1 cellular context compared by ENCODE assay signal in genomic region chr1:246726255-246726679, GRCh38.
A peak's percentile ranks its signal among the peaks of the same experiment; 100 is the strongest.
TF ChIP-seq lines count a peak whose summit lies in the region.

No MANE protein-coding gene starts in this region.

TF ChIP-seq in K562, 482 proteins besides CTCF, POLR2A, EP300 and RAD21 (continues in another document):
- TF ChIP-seq, protein P1, sequence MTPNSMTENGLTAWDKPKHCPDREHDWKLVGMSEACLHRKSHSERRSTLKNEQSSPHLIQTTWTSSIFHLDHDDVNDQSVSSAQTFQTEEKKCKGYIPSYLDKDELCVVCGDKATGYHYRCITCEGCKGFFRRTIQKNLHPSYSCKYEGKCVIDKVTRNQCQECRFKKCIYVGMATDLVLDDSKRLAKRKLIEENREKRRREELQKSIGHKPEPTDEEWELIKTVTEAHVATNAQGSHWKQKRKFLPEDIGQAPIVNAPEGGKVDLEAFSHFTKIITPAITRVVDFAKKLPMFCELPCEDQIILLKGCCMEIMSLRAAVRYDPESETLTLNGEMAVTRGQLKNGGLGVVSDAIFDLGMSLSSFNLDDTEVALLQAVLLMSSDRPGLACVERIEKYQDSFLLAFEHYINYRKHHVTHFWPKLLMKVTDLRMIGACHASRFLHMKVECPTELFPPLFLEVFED (CRISPR knock-in tag; conservative IDR thresholded peaks at IDR 0.05): no peak
- TF ChIP-seq PHF20 (IDR thresholded peaks at IDR 0.05; ENCODE audit: partially characterized antibody): no peak
- no peak for TF ChIP-seq JUND (IDR thresholded peaks at IDR 0.05; ENCODE audit: borderline replicate concordance, low read depth, low read length)
- no peak for TF ChIP-seq JUND (tag; IDR thresholded peaks at IDR 0.05; ENCODE audit: borderline replicate concordance, low read depth, low read length)
- TF ChIP-seq ZNF280A (IDR thresholded peaks at IDR 0.05; ENCODE audit: low read depth, partially characterized antibody): no peak
- no peak for TF ChIP-seq ZNF445 (CRISPR knock-in tag; IDR thresholded peaks at IDR 0.05; ENCODE audit: low read depth)
- no peak for TF ChIP-seq KDM4B (IDR thresholded peaks at IDR 0.05; ENCODE audit: borderline replicate concordance in 2 of 2, low read depth in 1 of 2)
- TF ChIP-seq GABPB1 (CRISPR knock-in tag; IDR thresholded peaks at IDR 0.05): no peak
- no peak for TF ChIP-seq ZNF695 (CRISPR knock-in tag; IDR thresholded peaks at IDR 0.05)
- TF ChIP-seq PTTG1 (tag; IDR thresholded peaks at IDR 0.05; ENCODE audit: low read depth): no peak
- no peak for TF ChIP-seq BCLAF1 (IDR thresholded peaks at IDR 0.05; ENCODE audit: borderline replicate concordance in 1 of 2, control insufficient read depth in 1 of 2, low read depth in 2 of 2, low read length in 1 of 2)
- TF ChIP-seq EWSR1 (IDR thresholded peaks at IDR 0.05; ENCODE audit: borderline replicate concordance, low read depth, partially characterized antibody): no peak
- peak in 1 of 2 experiments; percentile 30; a peak in 1 of 4 replicates for TF ChIP-seq FOXA3 (CRISPR knock-in tag; conservative IDR thresholded peaks at IDR 0.05 in 1 of 2, IDR thresholded peaks at IDR 0.05 in 1 of 2)
- TF ChIP-seq MTA3 (IDR thresholded peaks at IDR 0.05; ENCODE audit: borderline replicate concordance): no peak
- no peak for TF ChIP-seq PHF21A (IDR thresholded peaks at IDR 0.05; ENCODE audit: borderline replicate concordance, low read depth)
- TF ChIP-seq, protein P2, sequence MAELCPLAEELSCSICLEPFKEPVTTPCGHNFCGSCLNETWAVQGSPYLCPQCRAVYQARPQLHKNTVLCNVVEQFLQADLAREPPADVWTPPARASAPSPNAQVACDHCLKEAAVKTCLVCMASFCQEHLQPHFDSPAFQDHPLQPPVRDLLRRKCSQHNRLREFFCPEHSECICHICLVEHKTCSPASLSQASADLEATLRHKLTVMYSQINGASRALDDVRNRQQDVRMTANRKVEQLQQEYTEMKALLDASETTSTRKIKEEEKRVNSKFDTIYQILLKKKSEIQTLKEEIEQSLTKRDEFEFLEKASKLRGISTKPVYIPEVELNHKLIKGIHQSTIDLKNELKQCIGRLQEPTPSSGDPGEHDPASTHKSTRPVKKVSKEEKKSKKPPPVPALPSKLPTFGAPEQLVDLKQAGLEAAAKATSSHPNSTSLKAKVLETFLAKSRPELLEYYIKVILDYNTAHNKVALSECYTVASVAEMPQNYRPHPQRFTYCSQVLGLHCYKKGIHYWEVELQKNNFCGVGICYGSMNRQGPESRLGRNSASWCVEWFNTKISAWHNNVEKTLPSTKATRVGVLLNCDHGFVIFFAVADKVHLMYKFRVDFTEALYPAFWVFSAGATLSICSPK (IDR thresholded peaks at IDR 0.05; ENCODE audit: borderline replicate concordance): no peak
- no peak for TF ChIP-seq PHB (CRISPR knock-in tag; IDR thresholded peaks at IDR 0.05)
- 0 out of 4 replicates have a peak, but pooled peaks have one; percentile 6 to 21 for TF ChIP-seq KDM1A (IDR thresholded peaks at IDR 0.05)
- TF ChIP-seq ERF (CRISPR knock-in tag; IDR thresholded peaks at IDR 0.05): no peak
- no peak for TF ChIP-seq ZKSCAN8 (CRISPR knock-in tag; IDR thresholded peaks at IDR 0.05)
- TF ChIP-seq ZFPM2 (CRISPR knock-in tag; IDR thresholded peaks at IDR 0.05): no peak
- TF ChIP-seq TCF3 (CRISPR knock-in tag; IDR thresholded peaks at IDR 0.05): no peak
- TF ChIP-seq TRIM24 (IDR thresholded peaks at IDR 0.05): peak in 1 of 2 experiments; percentile 39; a peak in 1 of 4 replicates
- no peak for TF ChIP-seq SAP30 (IDR thresholded peaks at IDR 0.05; ENCODE audit: borderline replicate concordance, insufficient read depth, low read depth, low read length, poor library complexity, severe bottlenecking)
- no peak for TF ChIP-seq ZBTB43 (CRISPR knock-in tag; IDR thresholded peaks at IDR 0.05)
- TF ChIP-seq, protein P3, sequence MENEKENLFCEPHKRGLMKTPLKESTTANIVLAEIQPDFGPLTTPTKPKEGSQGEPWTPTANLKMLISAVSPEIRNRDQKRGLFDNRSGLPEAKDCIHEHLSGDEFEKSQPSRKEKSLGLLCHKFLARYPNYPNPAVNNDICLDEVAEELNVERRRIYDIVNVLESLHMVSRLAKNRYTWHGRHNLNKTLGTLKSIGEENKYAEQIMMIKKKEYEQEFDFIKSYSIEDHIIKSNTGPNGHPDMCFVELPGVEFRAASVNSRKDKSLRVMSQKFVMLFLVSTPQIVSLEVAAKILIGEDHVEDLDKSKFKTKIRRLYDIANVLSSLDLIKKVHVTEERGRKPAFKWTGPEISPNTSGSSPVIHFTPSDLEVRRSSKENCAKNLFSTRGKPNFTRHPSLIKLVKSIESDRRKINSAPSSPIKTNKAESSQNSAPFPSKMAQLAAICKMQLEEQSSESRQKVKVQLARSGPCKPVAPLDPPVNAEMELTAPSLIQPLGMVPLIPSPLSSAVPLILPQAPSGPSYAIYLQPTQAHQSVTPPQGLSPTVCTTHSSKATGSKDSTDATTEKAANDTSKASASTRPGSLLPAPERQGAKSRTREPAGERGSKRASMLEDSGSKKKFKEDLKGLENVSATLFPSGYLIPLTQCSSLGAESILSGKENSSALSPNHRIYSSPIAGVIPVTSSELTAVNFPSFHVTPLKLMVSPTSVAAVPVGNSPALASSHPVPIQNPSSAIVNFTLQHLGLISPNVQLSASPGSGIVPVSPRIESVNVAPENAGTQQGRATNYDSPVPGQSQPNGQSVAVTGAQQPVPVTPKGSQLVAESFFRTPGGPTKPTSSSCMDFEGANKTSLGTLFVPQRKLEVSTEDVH (IDR thresholded peaks at IDR 0.05; ENCODE audit: low read depth, partially characterized antibody): no peak
- no peak for TF ChIP-seq HMG20A (CRISPR knock-in tag; conservative IDR thresholded peaks at IDR 0.05)
- no peak for TF ChIP-seq MIER1 (IDR thresholded peaks at IDR 0.05; ENCODE audit: low read depth)
- TF ChIP-seq NFATC3 (IDR thresholded peaks at IDR 0.05): no peak
- TF ChIP-seq, protein P4, sequence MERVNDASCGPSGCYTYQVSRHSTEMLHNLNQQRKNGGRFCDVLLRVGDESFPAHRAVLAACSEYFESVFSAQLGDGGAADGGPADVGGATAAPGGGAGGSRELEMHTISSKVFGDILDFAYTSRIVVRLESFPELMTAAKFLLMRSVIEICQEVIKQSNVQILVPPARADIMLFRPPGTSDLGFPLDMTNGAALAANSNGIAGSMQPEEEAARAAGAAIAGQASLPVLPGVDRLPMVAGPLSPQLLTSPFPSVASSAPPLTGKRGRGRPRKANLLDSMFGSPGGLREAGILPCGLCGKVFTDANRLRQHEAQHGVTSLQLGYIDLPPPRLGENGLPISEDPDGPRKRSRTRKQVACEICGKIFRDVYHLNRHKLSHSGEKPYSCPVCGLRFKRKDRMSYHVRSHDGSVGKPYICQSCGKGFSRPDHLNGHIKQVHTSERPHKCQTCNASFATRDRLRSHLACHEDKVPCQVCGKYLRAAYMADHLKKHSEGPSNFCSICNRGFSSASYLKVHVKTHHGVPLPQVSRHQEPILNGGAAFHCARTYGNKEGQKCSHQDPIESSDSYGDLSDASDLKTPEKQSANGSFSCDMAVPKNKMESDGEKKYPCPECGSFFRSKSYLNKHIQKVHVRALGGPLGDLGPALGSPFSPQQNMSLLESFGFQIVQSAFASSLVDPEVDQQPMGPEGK (CRISPR knock-in tag; IDR thresholded peaks at IDR 0.05; ENCODE audit: borderline replicate concordance): no peak
- TF ChIP-seq, protein P5, sequence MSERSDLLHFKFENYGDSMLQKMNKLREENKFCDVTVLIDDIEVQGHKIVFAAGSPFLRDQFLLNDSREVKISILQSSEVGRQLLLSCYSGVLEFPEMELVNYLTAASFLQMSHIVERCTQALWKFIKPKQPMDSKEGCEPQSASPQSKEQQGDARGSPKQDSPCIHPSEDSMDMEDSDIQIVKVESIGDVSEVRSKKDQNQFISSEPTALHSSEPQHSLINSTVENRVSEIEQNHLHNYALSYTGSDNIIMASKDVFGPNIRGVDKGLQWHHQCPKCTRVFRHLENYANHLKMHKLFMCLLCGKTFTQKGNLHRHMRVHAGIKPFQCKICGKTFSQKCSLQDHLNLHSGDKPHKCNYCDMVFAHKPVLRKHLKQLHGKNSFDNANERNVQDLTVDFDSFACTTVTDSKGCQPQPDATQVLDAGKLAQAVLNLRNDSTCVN (CRISPR knock-in tag; IDR thresholded peaks at IDR 0.05): no peak
- peak; percentile 72 for TF ChIP-seq CEBPB (tag; IDR thresholded peaks at IDR 0.05)
- TF ChIP-seq SNRNP70 (optimal IDR thresholded peaks at IDR 0.05; ENCODE audit: low read depth, low read length): no peak
- no peak for TF ChIP-seq ETV1 (tag; conservative IDR thresholded peaks at IDR 0.05; ENCODE audit: low read depth)
- TF ChIP-seq, protein P6, sequence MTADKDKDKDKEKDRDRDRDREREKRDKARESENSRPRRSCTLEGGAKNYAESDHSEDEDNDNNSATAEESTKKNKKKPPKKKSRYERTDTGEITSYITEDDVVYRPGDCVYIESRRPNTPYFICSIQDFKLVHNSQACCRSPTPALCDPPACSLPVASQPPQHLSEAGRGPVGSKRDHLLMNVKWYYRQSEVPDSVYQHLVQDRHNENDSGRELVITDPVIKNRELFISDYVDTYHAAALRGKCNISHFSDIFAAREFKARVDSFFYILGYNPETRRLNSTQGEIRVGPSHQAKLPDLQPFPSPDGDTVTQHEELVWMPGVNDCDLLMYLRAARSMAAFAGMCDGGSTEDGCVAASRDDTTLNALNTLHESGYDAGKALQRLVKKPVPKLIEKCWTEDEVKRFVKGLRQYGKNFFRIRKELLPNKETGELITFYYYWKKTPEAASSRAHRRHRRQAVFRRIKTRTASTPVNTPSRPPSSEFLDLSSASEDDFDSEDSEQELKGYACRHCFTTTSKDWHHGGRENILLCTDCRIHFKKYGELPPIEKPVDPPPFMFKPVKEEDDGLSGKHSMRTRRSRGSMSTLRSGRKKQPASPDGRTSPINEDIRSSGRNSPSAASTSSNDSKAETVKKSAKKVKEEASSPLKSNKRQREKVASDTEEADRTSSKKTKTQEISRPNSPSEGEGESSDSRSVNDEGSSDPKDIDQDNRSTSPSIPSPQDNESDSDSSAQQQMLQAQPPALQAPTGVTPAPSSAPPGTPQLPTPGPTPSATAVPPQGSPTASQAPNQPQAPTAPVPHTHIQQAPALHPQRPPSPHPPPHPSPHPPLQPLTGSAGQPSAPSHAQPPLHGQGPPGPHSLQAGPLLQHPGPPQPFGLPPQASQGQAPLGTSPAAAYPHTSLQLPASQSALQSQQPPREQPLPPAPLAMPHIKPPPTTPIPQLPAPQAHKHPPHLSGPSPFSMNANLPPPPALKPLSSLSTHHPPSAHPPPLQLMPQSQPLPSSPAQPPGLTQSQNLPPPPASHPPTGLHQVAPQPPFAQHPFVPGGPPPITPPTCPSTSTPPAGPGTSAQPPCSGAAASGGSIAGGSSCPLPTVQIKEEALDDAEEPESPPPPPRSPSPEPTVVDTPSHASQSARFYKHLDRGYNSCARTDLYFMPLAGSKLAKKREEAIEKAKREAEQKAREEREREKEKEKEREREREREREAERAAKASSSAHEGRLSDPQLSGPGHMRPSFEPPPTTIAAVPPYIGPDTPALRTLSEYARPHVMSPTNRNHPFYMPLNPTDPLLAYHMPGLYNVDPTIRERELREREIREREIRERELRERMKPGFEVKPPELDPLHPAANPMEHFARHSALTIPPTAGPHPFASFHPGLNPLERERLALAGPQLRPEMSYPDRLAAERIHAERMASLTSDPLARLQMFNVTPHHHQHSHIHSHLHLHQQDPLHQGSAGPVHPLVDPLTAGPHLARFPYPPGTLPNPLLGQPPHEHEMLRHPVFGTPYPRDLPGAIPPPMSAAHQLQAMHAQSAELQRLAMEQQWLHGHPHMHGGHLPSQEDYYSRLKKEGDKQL (CRISPR knock-in tag; IDR thresholded peaks at IDR 0.05; ENCODE audit: borderline replicate concordance): no peak
- no peak for TF ChIP-seq CBX2 (IDR thresholded peaks at IDR 0.05; ENCODE audit: insufficient read depth, low read length, poor library complexity, severe bottlenecking)
- no peak for TF ChIP-seq NEUROD1 (IDR thresholded peaks at IDR 0.05; ENCODE audit: borderline replicate concordance, low read depth, low read length, partially characterized antibody)
- TF ChIP-seq HDAC3 (IDR thresholded peaks at IDR 0.05; ENCODE audit: borderline replicate concordance, partially characterized antibody): no peak
- peak; percentile 43 for TF ChIP-seq NFE2 (IDR thresholded peaks at IDR 0.05; ENCODE audit: low read depth)
